ENCODE assay signal across 14 cellular contexts in genomic region chr1:245201827-245202226, GRCh38.
"Had no signal": no experiment of that assay in that cellular context is flagged by ENCODE, and none has a peak within 500 bp of the region (broad histone marks: within the 10 kb centered on the region; RNA-seq: fewer than 3 reads in every experiment).

No MANE protein-coding gene starts in this region.

- H3K9me3 ChIP-seq: ovary, right lobe of liver had no signal

- ATAC-seq: activated CD8-positive, alpha-beta T cell treated with anti-CD3 and anti-CD28 coated beads for 36 hours; activated T-cell treated with anti-CD3 and anti-CD28 coated beads, Interleukin-2, amount 50 U/mL, for 4 hours; right lobe of liver had no signal

- H3K4me3 Mint-ChIP-seq: activated B cell treated with CpG ODN at 0.5 μM for 24 hours; activated CD8-positive, alpha-beta T cell treated with anti-CD3 and anti-CD28 coated beads for 36 hours; activated naive CD4-positive, alpha-beta T cell treated with anti-CD3 and anti-CD28 coated beads, Interleukin-2, amount 50 U/mL, for 24 hours; activated T-cell treated with anti-CD3 and anti-CD28 coated beads, Interleukin-2, amount 50 U/mL, for 4 hours; immature natural killer cell had no signal

- H3K36me3 ChIP-seq: esophagus muscularis mucosa, ovary, right lobe of liver, spleen had no signal

- H3K27ac Mint-ChIP-seq: activated B cell treated with CpG ODN at 0.5 μM for 24 hours; activated CD8-positive, alpha-beta T cell treated with anti-CD3 and anti-CD28 coated beads for 36 hours; activated naive CD4-positive, alpha-beta T cell treated with anti-CD3 and anti-CD28 coated beads, Interleukin-2, amount 50 U/mL, for 24 hours; immature natural killer cell had no signal

- H3K4me1 Mint-ChIP-seq: activated B cell treated with CpG ODN at 0.5 μM for 24 hours; activated naive CD4-positive, alpha-beta T cell treated with anti-CD3 and anti-CD28 coated beads, Interleukin-2, amount 50 U/mL, for 24 hours had no signal

- DNase-seq: activated B cell treated with CpG ODN at 0.5 μM for 24 hours; activated CD4-positive, alpha-beta T cell treated with anti-CD3 and anti-CD28 coated beads for 48 hours; activated CD8-positive, alpha-beta T cell treated with anti-CD3 and anti-CD28 coated beads for 36 hours; activated effector memory CD4-positive, alpha-beta T cell treated with Interleukin-2 at 50 U/mL for 16 hours; activated T-cell treated with anti-CD3 and anti-CD28 coated beads, Interleukin-2, amount 50 U/mL, for 4 hours; glutamatergic neuron; immature natural killer cell; midbrain; ovary; right lobe of liver; spleen; T-helper 2 cell had no signal

- H3K4me1 ChIP-seq: right lobe of liver, spleen had no signal

- H3K27me3 ChIP-seq: esophagus muscularis mucosa, ovary, right lobe of liver had no signal

- H3K27ac ChIP-seq: esophagus muscularis mucosa, ovary, right lobe of liver, spleen had no signal

- H3K4me3 ChIP-seq: esophagus muscularis mucosa, ovary, right lobe of liver, spleen had no signal
